9 cellular contexts compared by ENCODE assay signal in genomic region chr17:81329927-81330883, GRCh38. TPM values are rescaled to one million over a fixed set of nuclear protein-coding genes. Genes with fewer than 3 reads are reported as not detected.
DNase-seq lines count a peak whose midpoint lies in the region; ATAC-seq and TF ChIP-seq lines count a peak whose summit lies in the region.
"Had no signal": no experiment of that assay in that cellular context is flagged by ENCODE, and none has a peak within 500 bp of the region (broad histone marks: within the 10 kb centered on the region; RNA-seq: fewer than 3 reads in every experiment).

No MANE protein-coding gene starts in this region.

- H3K4me3 ChIP-seq in HCT116 (replicated peaks in 1 of 2; ENCODE audit: low read depth in 1 of 2, low read length in 2 of 2) (peak overlapping the region; percentile 48 to 55), left ventricle myocardium inferior (peak overlapping the region; percentile 25), gastrocnemius medialis (peak overlapping the region in 1 of 4 donors; percentile 19), testis (no peak overlapping the region)

- H2AFZ ChIP-seq in HCT116 (ENCODE audit: low read depth, low read length, poor library complexity, severe bottlenecking), result no peak overlapping the region

- CTCF ChIA-PET in HCT116 (lab: Charles Lee), result interaction anchor here (1.0 to 1.9 kb wide), 7 partner anchors 9 to 155 kb away, joined by 3 to 7 read pairs (median 5); partner anchors contain the start of gene BAHCC1
- CTCF ChIA-PET in RWPE1 (lab: Yijun Ruan, JAX), result interaction anchor here (0.6 to 1.5 kb wide), 4 partner anchors 11 to 154 kb away, joined by 3 to 6 read pairs (median 4); no protein-coding TSS in a partner anchor

- H3K9ac ChIP-seq in HCT116 (ENCODE audit: low read length), result peak overlapping the region; percentile 67

- H3K9me3 ChIP-seq in HCT116 (ENCODE audit: control insufficient read depth in 1 of 2, insufficient read depth in 1 of 2, low read depth in 1 of 2, low read length in 2 of 2) (no peaks in the 10 kb centered on the region), left ventricle myocardium inferior (replicated peaks) (no peaks in the 10 kb centered on the region), gastrocnemius medialis (no peaks in the 10 kb centered on the region), testis (no peaks in the 10 kb centered on the region)

- H3K4me1 ChIP-seq in HCT116 (ENCODE audit: control insufficient read depth in 1 of 2, insufficient read depth in 2 of 2, low read length in 2 of 2) (peaks cover 52 to 63% of the 10 kb centered on the region in 2 experiments), left ventricle myocardium inferior (peaks cover 38% of the 10 kb centered on the region), gastrocnemius medialis (peaks cover 63 to 68% of the 10 kb centered on the region in 2 donors), testis (peaks cover 14% of the 10 kb centered on the region)

- no peaks in the 10 kb centered on the region for H4K20me1 ChIP-seq in HCT116 (ENCODE audit: insufficient read depth)

- H3K27me3 ChIP-seq in HCT116 (ENCODE audit: insufficient read depth, low read length), result no peaks in the 10 kb centered on the region
- peaks cover 4% of the 10 kb centered on the region for H3K27me3 ChIP-seq in left ventricle myocardium inferior (ENCODE audit: low read depth)
- H3K27me3 ChIP-seq in gastrocnemius medialis, result no peaks in the 10 kb centered on the region
- no peaks in the 10 kb centered on the region for H3K27me3 ChIP-seq in testis

- H3K27ac ChIP-seq in HCT116 (ENCODE audit: low read depth, low read length), result peak overlapping the region; percentile 88
- peak overlapping the region; percentile 99 for H3K27ac ChIP-seq in RWPE1
- peak overlapping the region; percentile 84 for H3K27ac ChIP-seq in left ventricle myocardium inferior (replicated peaks)
- peak overlapping the region; percentile 90 to 98 (median 96) for H3K27ac ChIP-seq in gastrocnemius medialis
- H3K27ac ChIP-seq in testis, result no peak overlapping the region

- TF ChIP-seq POLR2A in HCT116 (IDR thresholded peaks at IDR 0.05; ENCODE audit: borderline replicate concordance, extremely low read depth, insufficient read depth, insufficient read length) (peak; percentile 2), gastrocnemius medialis (IDR thresholded peaks at IDR 0.05) (no peak), testis (IDR thresholded peaks at IDR 0.05) (no peak)

- 86 to 89% methylated on average over 14 to 23 of the region's 23 CpGs for WGBS in testis, 2 donors

- H3K79me2 ChIP-seq in HCT116 (ENCODE audit: insufficient read depth, low read length), result no peaks in the 10 kb centered on the region

- H3K36me3 ChIP-seq in HCT116 (ENCODE audit: control insufficient read depth in 1 of 2, insufficient read depth in 2 of 2, low read length in 2 of 2) (no peaks in the 10 kb centered on the region), left ventricle myocardium inferior (no peaks in the 10 kb centered on the region), gastrocnemius medialis (no peaks in the 10 kb centered on the region), testis (ENCODE audit: low read depth, missing control alignments) (no peaks in the 10 kb centered on the region)

- RAD21 ChIA-PET in HCT116 (lab: Charles Lee; ENCODE audit: low non-redundant PET in 1 of 2, low total read pairs in 2 of 2, uncharacterized antibody in 2 of 2, unreplicated experiment in 2 of 2), result interaction anchor here (0.9 to 1.5 kb wide), 4 partner anchors 21 to 35 kb away, joined by 3 to 6 read pairs (median 4); no protein-coding TSS in a partner anchor

- no peak for DNase-seq in HCT116 (ENCODE audit: low read depth, low spot score)
- peak; percentile 48 for DNase-seq in RWPE1 (ENCODE audit: low spot score)
- no peak for DNase-seq in left ventricle myocardium inferior
- peak in 1 of 2 donors; percentile 27 for DNase-seq in gastrocnemius medialis
- no peak for DNase-seq in activated CD4-positive, CD25-positive, alpha-beta regulatory T cell (lab: John Stamatoyannopoulos, UW)
- DNase-seq in testis, result no peak
- DNase-seq in COLO829 (ENCODE audit: low spot score), result no peak
- DNase-seq: T-helper 2 cell had no signal

- BruUV-seq in HCT116 (replicated peaks; lab: Mats Ljungman, UMichigan), result TSS peak; percentile 76

- H3K9me2 ChIP-seq in HCT116 (ENCODE audit: insufficient read depth), result no peaks in the 10 kb centered on the region

- TF ChIP-seq CTCF in HCT116 (IDR thresholded peaks at IDR 0.05 in 2 of 3, conservative IDR thresholded peaks at IDR 0.05 in 1 of 3; ENCODE audit: borderline replicate concordance in 1 of 3, insufficient read depth in 1 of 3, low read depth in 2 of 3, low read length in 2 of 3) (peak in 2 of 3 experiments; percentile 45 to 50; a peak in 4 of 6 replicates), RWPE1 (conservative IDR thresholded peaks at IDR 0.05; ENCODE audit: low read depth) (no peak; the same call in 1 of the 2 replicates), left ventricle myocardium inferior (IDR thresholded peaks at IDR 0.05; ENCODE audit: borderline replicate concordance) (no peak), gastrocnemius medialis (IDR thresholded peaks at IDR 0.05 in 4 of 5, conservative IDR thresholded peaks at IDR 0.05 in 1 of 5) (no peak), testis (IDR thresholded peaks at IDR 0.05) (no peak)

- intact Hi-C loops in HCT116 (cut with micrococcal nuclease) (no loop called here), left ventricle myocardium inferior (cut with micrococcal nuclease) (no loop called here), gastrocnemius medialis (cut with DNase I; ENCODE audit: low total_unique reads) (loop anchor here (1.0 to 10.0 kb wide), 2 partner anchors 64 to 595 kb away; partner anchors contain the start of gene MAFG), testis (cut with DNase I; ENCODE audit: low total_unique reads) (loop anchor here (10.0 kb wide), 1 partner anchor 75 kb away; no protein-coding TSS in a partner anchor)

- in situ Hi-C loops in gastrocnemius medialis (cut with MboI; ENCODE audit: low sequenced_read_pairs in 4 of 4), result no loop called here

- ATAC-seq in HCT116 (peak; percentile 50), gastrocnemius medialis (no peak), HG03442 (IDR thresholded peaks at IDR 0.05; ENCODE audit: unreplicated experiment) (no peak)

- POLR2A ChIA-PET in HCT116 (lab: Charles Lee) (interaction anchor here (0.6 to 2.2 kb wide), 13 partner anchors 18 to 188 kb away, joined by 3 to 11 read pairs (median 4); partner anchors contain the start of genes ACTG1, BAHCC1 and SLC38A10), RWPE1 (lab: Yijun Ruan, JAX; ENCODE audit: low non-redundant PET) (interaction anchor here (0.5 to 0.9 kb wide), 3 partner anchors 68 to 156 kb away, joined by 3 to 4 read pairs (median 3); no protein-coding TSS in a partner anchor)

- TF ChIP-seq RAD21 in HCT116 (IDR thresholded peaks at IDR 0.05; ENCODE audit: low read depth), result no peak

- H3K4me2 ChIP-seq in HCT116 (ENCODE audit: low read length), result peak overlapping the region; percentile 95

TF ChIP-seq in HCT116, 20 proteins besides CTCF, POLR2A, EP300 and RAD21:
- TF ChIP-seq SRF (IDR thresholded peaks at IDR 0.05; ENCODE audit: low read depth) (no peak), ZFX (IDR thresholded peaks at IDR 0.05) (peak; percentile 48; the same call in 1 of the 2 replicates), YY1 (IDR thresholded peaks at IDR 0.05; ENCODE audit: extremely low read depth, insufficient replicate concordance, low read depth, low read length) (no peak)
TF ChIP-seq in HCT116: peak in this region for 1.

RNA-seq across cellular contexts. Expression of gene SLC38A10, which starts 35.1 kb away (rescaled TPM):
- 109 TPM for total RNA-seq in HCT116 (2021; ENCODE audit: unreplicated experiment)
- polyA plus RNA-seq in HCT116 (2012), result 75.0 and 96.2 TPM in 2 replicates
- 50.1 TPM for total RNA-seq in left ventricle myocardium inferior
- total RNA-seq in gastrocnemius medialis, result 10 to 100 TPM; 24.5 to 56.5 (median 28.8) TPM
- total RNA-seq in testis, result 100 to 1,000 TPM; 131 to 150 TPM
- 77.1 TPM for polyA plus RNA-seq in testis (ENCODE audit: insufficient read depth, low read depth, low replicate concordance)

Comparison
In these comparisons a context has a peak if more than half of its experiments do, and no peak if none do; other contexts are left out.
1. H3K27ac ChIP-seq: peak in HCT116 (single experiment), RWPE1 (single experiment), left ventricle myocardium inferior (single experiment) and gastrocnemius medialis (4 of 4); none in testis (0 of 2).
2. H3K4me3 ChIP-seq: peak in HCT116 (2 of 2) and left ventricle myocardium inferior (single experiment); none in testis (0 of 2).
3. CTCF ChIP-seq: peak in HCT116 (2 of 3); none in RWPE1 (single experiment), left ventricle myocardium inferior (single experiment), gastrocnemius medialis (0 of 5) and testis (0 of 3).
4. intact Hi-C loops: an anchor here in gastrocnemius medialis (1.0 to 10.0 kb wide) and testis (10.0 kb wide); none called in HCT116 and left ventricle myocardium inferior.